ENCODE assay signal across 8 cellular contexts in the genomic region with DNA sequence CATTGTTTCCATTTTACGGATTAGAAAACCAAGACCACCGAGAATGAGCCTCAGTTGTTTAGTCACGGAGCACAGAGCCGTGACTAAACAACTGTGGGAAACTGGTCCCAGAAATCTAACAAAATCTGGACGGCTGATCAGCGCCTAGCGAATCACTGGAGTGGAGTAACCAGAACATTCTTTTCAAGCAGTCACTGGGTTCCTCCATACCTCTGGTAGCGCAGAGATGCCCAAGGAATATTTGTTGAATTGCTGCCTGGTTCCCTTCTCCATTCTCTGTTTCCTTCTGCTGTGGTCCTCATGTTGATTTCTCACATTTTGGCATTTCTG.
DNase-seq lines count a peak whose midpoint lies in the region; ATAC-seq, FAIRE-seq and TF ChIP-seq lines count a peak whose summit lies in the region.

No MANE protein-coding gene starts in this region.

- CTCF ChIA-PET in CD4-positive, alpha-beta T cell (lab: Charles Lee): no interaction called here

- peak overlapping the region; percentile 80 for H3K4me3 ChIP-seq in neural cell (ENCODE audit: low read length)

- H3F3A ChIP-seq in neural cell (ENCODE audit: insufficient read depth, low read length, poor library complexity, severe bottlenecking): no peaks in the 10 kb centered on the region

- H3K4me2 ChIP-seq in neural cell (ENCODE audit: low read length): peak overlapping the region; percentile 45

- POLR2A ChIA-PET in CD4-positive, alpha-beta T cell (lab: Charles Lee): interaction anchor here (0.6 kb wide), 1 partner anchor 204 kb away, joined by 3 read pairs; no protein-coding TSS in a partner anchor

- no peak overlapping the region for H3K27ac ChIP-seq in CD4-positive, alpha-beta T cell (ENCODE audit: low read depth, low read length)
- H3K27ac ChIP-seq in neural cell (ENCODE audit: low read length): peak overlapping the region; percentile 80

- H3K4me1 Mint-ChIP-seq in CD4-positive, alpha-beta T cell (ENCODE audit: low read depth): peaks cover 31% of the 10 kb centered on the region
- H3K4me1 Mint-ChIP-seq in effector memory CD8-positive, alpha-beta T cell (ENCODE audit: low read depth in 2 of 2): peaks cover 5 to 13% of the 10 kb centered on the region in 2 donors

- DNase-seq in CD4-positive, alpha-beta T cell: no peak
- DNase-seq in NCI-H69 (lab: John Stamatoyannopoulos, UW): peak; percentile 14
- no peak for DNase-seq in effector memory CD8-positive, alpha-beta T cell
- no peak for DNase-seq in urothelium cell line (ENCODE audit: low spot score)
- DNase-seq in SKM-1 treated with dmso at 0.1 percent for 144 hours (lab: John Stamatoyannopoulos, UW; ENCODE audit: unreplicated experiment): no peak

- H3K4me3 Mint-ChIP-seq in CD4-positive, alpha-beta T cell: peak overlapping the region; percentile 90
- H3K4me3 Mint-ChIP-seq in effector memory CD8-positive, alpha-beta T cell: peak overlapping the region; percentile 68 to 73

- peak overlapping the region; percentile 78 for H3K9ac ChIP-seq in neural cell (ENCODE audit: low read length)

- no peak for TF ChIP-seq EP300 in neural cell (conservative IDR thresholded peaks at IDR 0.05; ENCODE audit: poor library complexity, severe bottlenecking)

- H3K27me3 ChIP-seq in CD4-positive, alpha-beta T cell (ENCODE audit: control insufficient read depth, insufficient read depth, low read length): peaks cover 83% of the 10 kb centered on the region
- no peaks in the 10 kb centered on the region for H3K27me3 ChIP-seq in neural cell (ENCODE audit: insufficient read depth, low read depth, low read length)

- no peak for TF ChIP-seq RAD21 in neural cell (conservative IDR thresholded peaks at IDR 0.05)

- TF ChIP-seq CTCF in CD4-positive, alpha-beta T cell (IDR thresholded peaks at IDR 0.05): no peak
- no peak for TF ChIP-seq CTCF in neural cell (IDR thresholded peaks at IDR 0.05; ENCODE audit: poor library complexity, severe bottlenecking)

- H3K9me3 ChIP-seq in CD4-positive, alpha-beta T cell (ENCODE audit: control insufficient read depth, low read length): peaks cover 11% of the 10 kb centered on the region
- no peaks in the 10 kb centered on the region for H3K9me3 ChIP-seq in neural cell (ENCODE audit: low read length)

- H2AFZ ChIP-seq in neural cell (ENCODE audit: low read depth, low read length): peak overlapping the region; percentile 46

- H3K27me3 Mint-ChIP-seq in CD4-positive, alpha-beta T cell: peaks cover 85% of the 10 kb centered on the region
- peaks cover 86 to 90% of the 10 kb centered on the region in 2 donors for H3K27me3 Mint-ChIP-seq in effector memory CD8-positive, alpha-beta T cell

- no peaks in the 10 kb centered on the region for H4K20me1 ChIP-seq in neural cell (ENCODE audit: insufficient read depth)

- ATAC-seq in CD4-positive, alpha-beta T cell (ENCODE audit: poor library complexity): no peak
- no peak for ATAC-seq in effector memory CD8-positive, alpha-beta T cell (replicated peaks)
- ATAC-seq in GM19452 (IDR thresholded peaks at IDR 0.05; ENCODE audit: unreplicated experiment): no peak
- no peak for ATAC-seq in HG02973 (IDR thresholded peaks at IDR 0.05; ENCODE audit: unreplicated experiment)

- H3K36me3 ChIP-seq in neural cell (ENCODE audit: insufficient read depth, low read length): no peaks in the 10 kb centered on the region

- no peak for FAIRE-seq in urothelium cell line (lab: Jason Lieb, UNC)

- H3K79me2 ChIP-seq in neural cell (replicated peaks; ENCODE audit: insufficient read depth, low read length): peaks cover 22% of the 10 kb centered on the region

- H3K27ac Mint-ChIP-seq in CD4-positive, alpha-beta T cell: peak overlapping the region; percentile 55
- H3K27ac Mint-ChIP-seq in effector memory CD8-positive, alpha-beta T cell: no peak overlapping the region

- H3K36me3 Mint-ChIP-seq in CD4-positive, alpha-beta T cell (ENCODE audit: low read depth): peaks cover 3% of the 10 kb centered on the region
- peaks cover 4% of the 10 kb centered on the region for H3K36me3 Mint-ChIP-seq in effector memory CD8-positive, alpha-beta T cell (ENCODE audit: insufficient read depth)

- intact Hi-C loops in CD4-positive, alpha-beta T cell (cut with DNase I, micrococcal nuclease): loop anchor here (5.0 to 10.0 kb wide), 2 partner anchors 93 to 190 kb away; a partner anchor contains a TSS

- peaks cover 2% of the 10 kb centered on the region for H3K9me3 Mint-ChIP-seq in CD4-positive, alpha-beta T cell
- peaks cover 2 to 12% of the 10 kb centered on the region in 2 donors for H3K9me3 Mint-ChIP-seq in effector memory CD8-positive, alpha-beta T cell

- H3K9me2 ChIP-seq in neural cell (ENCODE audit: insufficient read depth, low read length): no peaks in the 10 kb centered on the region

TF ChIP-seq in neural cell, 6 proteins besides CTCF, POLR2A, EP300 and RAD21:
- TF ChIP-seq, protein P1, sequence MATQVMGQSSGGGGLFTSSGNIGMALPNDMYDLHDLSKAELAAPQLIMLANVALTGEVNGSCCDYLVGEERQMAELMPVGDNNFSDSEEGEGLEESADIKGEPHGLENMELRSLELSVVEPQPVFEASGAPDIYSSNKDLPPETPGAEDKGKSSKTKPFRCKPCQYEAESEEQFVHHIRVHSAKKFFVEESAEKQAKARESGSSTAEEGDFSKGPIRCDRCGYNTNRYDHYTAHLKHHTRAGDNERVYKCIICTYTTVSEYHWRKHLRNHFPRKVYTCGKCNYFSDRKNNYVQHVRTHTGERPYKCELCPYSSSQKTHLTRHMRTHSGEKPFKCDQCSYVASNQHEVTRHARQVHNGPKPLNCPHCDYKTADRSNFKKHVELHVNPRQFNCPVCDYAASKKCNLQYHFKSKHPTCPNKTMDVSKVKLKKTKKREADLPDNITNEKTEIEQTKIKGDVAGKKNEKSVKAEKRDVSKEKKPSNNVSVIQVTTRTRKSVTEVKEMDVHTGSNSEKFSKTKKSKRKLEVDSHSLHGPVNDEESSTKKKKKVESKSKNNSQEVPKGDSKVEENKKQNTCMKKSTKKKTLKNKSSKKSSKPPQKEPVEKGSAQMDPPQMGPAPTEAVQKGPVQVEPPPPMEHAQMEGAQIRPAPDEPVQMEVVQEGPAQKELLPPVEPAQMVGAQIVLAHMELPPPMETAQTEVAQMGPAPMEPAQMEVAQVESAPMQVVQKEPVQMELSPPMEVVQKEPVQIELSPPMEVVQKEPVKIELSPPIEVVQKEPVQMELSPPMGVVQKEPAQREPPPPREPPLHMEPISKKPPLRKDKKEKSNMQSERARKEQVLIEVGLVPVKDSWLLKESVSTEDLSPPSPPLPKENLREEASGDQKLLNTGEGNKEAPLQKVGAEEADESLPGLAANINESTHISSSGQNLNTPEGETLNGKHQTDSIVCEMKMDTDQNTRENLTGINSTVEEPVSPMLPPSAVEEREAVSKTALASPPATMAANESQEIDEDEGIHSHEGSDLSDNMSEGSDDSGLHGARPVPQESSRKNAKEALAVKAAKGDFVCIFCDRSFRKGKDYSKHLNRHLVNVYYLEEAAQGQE (IDR thresholded peaks at IDR 0.05; ENCODE audit: borderline replicate concordance): no peak
- no peak for TF ChIP-seq TAF1 (IDR thresholded peaks at IDR 0.05; ENCODE audit: low read depth)
- TF ChIP-seq SMC3 (conservative IDR thresholded peaks at IDR 0.05; ENCODE audit: poor library complexity): no peak
- no peak for TF ChIP-seq POLR2AphosphoS5 (IDR thresholded peaks at IDR 0.05)
- no peak for TF ChIP-seq EZH2 (IDR thresholded peaks at IDR 0.05; ENCODE audit: borderline replicate concordance, insufficient read depth, low read length, poor library complexity, severe bottlenecking)
- no peak for TF ChIP-seq MXI1 (conservative IDR thresholded peaks at IDR 0.05; ENCODE audit: poor library complexity, severe bottlenecking)
